15 cellular contexts compared by ENCODE assay signal in the genomic region with DNA sequence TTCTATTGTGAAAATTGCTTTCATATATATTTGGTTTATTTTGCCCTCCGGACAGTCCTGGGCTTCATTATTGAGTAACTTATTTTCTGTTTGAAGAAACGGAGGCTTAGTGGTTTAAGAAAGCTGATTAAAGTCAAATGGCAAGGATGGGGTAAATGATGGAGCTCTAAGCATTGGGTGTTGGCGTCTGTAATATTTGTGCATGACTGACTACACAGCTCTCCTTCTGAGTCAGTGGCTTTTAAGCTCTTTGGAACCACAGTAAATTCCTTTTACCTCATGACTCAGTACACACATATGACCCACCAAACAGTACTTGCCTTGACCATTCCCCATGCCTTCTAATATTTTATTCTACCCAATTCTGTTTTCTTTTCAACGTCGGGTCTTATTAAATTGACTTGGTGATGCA. TPM values are rescaled to one million over a fixed set of nuclear protein-coding genes. Genes with fewer than 3 reads are reported as not detected.
DNase-seq lines count a peak whose midpoint lies in the region; ATAC-seq and TF ChIP-seq lines count a peak whose summit lies in the region.
"Had no signal": no experiment of that assay in that cellular context is flagged by ENCODE, and none has a peak within 500 bp of the region (broad histone marks: within the 10 kb centered on the region; RNA-seq: fewer than 3 reads in every experiment).

No MANE protein-coding gene starts in this region.

- H3K4me1 ChIP-seq in mesodermal cell (ENCODE audit: control insufficient read depth, insufficient read depth, low read length, poor library complexity, severe bottlenecking) (peaks cover 47% of the 10 kb centered on the region), sigmoid colon (peaks cover 0 to 11% (median 4%) of the 10 kb centered on the region in 4 donors)

- intact Hi-C loops in sigmoid colon (cut with DNase I) = loop anchor here (10.0 kb wide), 1 partner anchor 119 kb away; no protein-coding TSS in a partner anchor

- no peak for TF ChIP-seq EP300 in sigmoid colon (IDR thresholded peaks at IDR 0.05)

- no peaks in the 10 kb centered on the region for H3K9me3 ChIP-seq in mesodermal cell (ENCODE audit: control insufficient read depth, low read length)
- H3K9me3 ChIP-seq in sigmoid colon = no peaks in the 10 kb centered on the region

- WGBS in mesodermal cell (ENCODE audit: insufficient coverage in 2 of 2), 2 experiments = 86 to 93% methylated on average over 1 to 2 of the region's 5 CpGs
- WGBS in sigmoid colon, 2 donors = 80 to 87% methylated on average over 5 of the region's 5 CpGs

- H3K4me3 ChIP-seq in choroid plexus epithelial cell (ENCODE audit: low read depth, low read length) (no peak overlapping the region), mesodermal cell (ENCODE audit: extremely low read depth, insufficient read depth, low read length, poor library complexity, severe bottlenecking) (no peak overlapping the region), sigmoid colon (no peak overlapping the region)

- TF ChIP-seq CTCF in choroid plexus epithelial cell (conservative IDR thresholded peaks at IDR 0.05; ENCODE audit: low read depth, low read length) = no peak
- TF ChIP-seq CTCF in sigmoid colon (IDR thresholded peaks at IDR 0.05) = no peak

- DNase-seq in COLO829 (ENCODE audit: low spot score) (peak; percentile 41), MV-4-11 (lab: John Stamatoyannopoulos, UW) (peak; percentile 26), choroid plexus epithelial cell (ENCODE audit: low read depth) (peak; percentile 92), sigmoid colon (no peak)
- no peak for DNase-seq in activated T-cell treated with anti-CD3 and anti-CD28 coated beads, Interleukin-2, amount 50 U/mL, for 1 hour
- DNase-seq: activated CD4-positive, alpha-beta T cell treated with anti-CD3 and anti-CD28 coated beads for 48 hours; activated naive CD4-positive, alpha-beta T cell treated with anti-CD3 and anti-CD28 coated beads, Interleukin-2, amount 50 U/mL, for 16 hours; effector CD4-positive, alpha-beta T cell; islet precursor cell; SHP77 treated with DMSO at 0.1 percent for 48 hours; stimulated activated CD4-positive, alpha-beta T cell treated with anti-CD3 and anti-CD28 coated beads, Interleukin-1b, Interleukin-23, amount 100 ng/mL, for 48 hours; stimulated activated naive CD8-positive, alpha-beta T cell treated with anti-CD3 and anti-CD28 coated beads, Interleukin-15, amount 100 ng/mL, for 72 hours had no signal

- no peaks in the 10 kb centered on the region for H3K27me3 ChIP-seq in sigmoid colon

- peak overlapping the region; percentile 69 for H3K27ac ChIP-seq in mesodermal cell (ENCODE audit: low read depth, low read length, severe bottlenecking)
- no peak overlapping the region for H3K27ac ChIP-seq in sigmoid colon

- H3K36me3 ChIP-seq in mesodermal cell (ENCODE audit: control insufficient read depth, insufficient read depth, low read length) (peaks cover 4% of the 10 kb centered on the region), sigmoid colon (no peaks in the 10 kb centered on the region)

- TF ChIP-seq POLR2A in sigmoid colon (IDR thresholded peaks at IDR 0.05) = no peak

- ATAC-seq in HG03135 (IDR thresholded peaks at IDR 0.05; ENCODE audit: unreplicated experiment) (no peak), GM21423 (IDR thresholded peaks at IDR 0.05; ENCODE audit: unreplicated experiment) (no peak)
- ATAC-seq: stimulated activated naive CD8-positive, alpha-beta T cell treated with anti-CD3 and anti-CD28 coated beads, Interleukin-15, amount 100 ng/mL, for 72 hours had no signal

RNA-seq across cellular contexts. Expression of a gene that starts 21.0 kb away (rescaled TPM):
- 2.0 TPM for polyA plus RNA-seq in mesodermal cell (2013, experiment 1 of 2)
- 1.6 TPM for polyA plus RNA-seq in mesodermal cell (2013, experiment 2 of 2)
- 1 to 10 TPM in 2 of 4 donors, under 1 TPM in 2; 0.36 to 1.4 (median 0.94) TPM for total RNA-seq in sigmoid colon
- 10 to 100 TPM in 1 of 3 donors, 1 to 10 TPM in 2; 4.6 to 33.7 (median 9.6) TPM for polyA plus RNA-seq in sigmoid colon

Comparison
In these comparisons a context has a peak if more than half of its experiments do, and no peak if none do; other contexts are left out.
1. DNase-seq: peak in COLO829 (single experiment), MV-4-11 (single experiment) and choroid plexus epithelial cell (single experiment); none in sigmoid colon (single experiment) and activated T-cell treated with anti-CD3 and anti-CD28 coated beads, Interleukin-2, amount 50 U/mL, for 1 hour (single experiment).